In genomic region chr7:41706228-41706930, GRCh38 we compare ENCODE assay signal across 14 cellular contexts. TPM values are rescaled to one million over a fixed set of nuclear protein-coding genes. Genes with fewer than 3 reads are reported as not detected.
A peak's percentile ranks its signal among the peaks of the same experiment; 100 is the strongest.
DNase-seq lines count a peak whose midpoint lies in the region; ATAC-seq, FAIRE-seq and TF ChIP-seq lines count a peak whose summit lies in the region.
"Had no signal": no experiment of that assay in that cellular context is flagged by ENCODE, and none has a peak within 500 bp of the region (broad histone marks: within the 10 kb centered on the region; RNA-seq: fewer than 3 reads in every experiment).

No MANE protein-coding gene starts in this region.

- FAIRE-seq in astrocyte (lab: Jason Lieb, UNC) (no peak), H54 (lab: Jason Lieb, UNC) (no peak)
- FAIRE-seq: frontal cortex, GM12891 had no signal

- H3K9me3 Mint-ChIP-seq in astrocyte (ENCODE audit: unreplicated experiment): no peaks in the 10 kb centered on the region

- H3K9me3 ChIP-seq in HCT116 (ENCODE audit: control insufficient read depth in 1 of 2, insufficient read depth in 1 of 2, low read depth in 1 of 2, low read length in 2 of 2) (no peaks in the 10 kb centered on the region), astrocyte (ENCODE audit: insufficient read depth, low read depth, low read length) (no peaks in the 10 kb centered on the region), liver (ENCODE audit: control insufficient read depth in 4 of 4, low read length in 3 of 4) (no peaks in the 10 kb centered on the region), skeletal muscle satellite cell (replicated peaks; ENCODE audit: low read length) (no peaks in the 10 kb centered on the region), gastrocnemius medialis (no peaks in the 10 kb centered on the region), OCI-LY7 (ENCODE audit: low read length) (no peaks in the 10 kb centered on the region)

- WGBS in liver: 36% methylated on average over 18 of the region's 18 CpGs

- peaks cover 2 to 7% of the 10 kb centered on the region in 2 experiments; a peak in 2 of 4 replicates for H3K4me1 ChIP-seq in HCT116 (ENCODE audit: control insufficient read depth in 1 of 2, insufficient read depth in 2 of 2, low read length in 2 of 2)
- peaks cover 32% of the 10 kb centered on the region for H3K4me1 ChIP-seq in astrocyte (ENCODE audit: insufficient read depth, low read length)
- H3K4me1 ChIP-seq in liver (ENCODE audit: control insufficient read depth in 4 of 4, insufficient read depth in 4 of 4, low read length in 3 of 4): peaks cover 0 to 52% (median 23%) of the 10 kb centered on the region in 4 donors
- H3K4me1 ChIP-seq in skeletal muscle satellite cell (ENCODE audit: control insufficient read depth, insufficient read depth, low read length): peaks cover 32% of the 10 kb centered on the region
- H3K4me1 ChIP-seq in gastrocnemius medialis: peaks cover 5 to 12% of the 10 kb centered on the region in 2 donors
- H3K4me1 ChIP-seq in OCI-LY7 (ENCODE audit: insufficient read depth, low read length, poor library complexity, severe bottlenecking): peaks cover 5% of the 10 kb centered on the region

- H3K27me3 Mint-ChIP-seq in astrocyte (ENCODE audit: low read depth, unreplicated experiment): no peaks in the 10 kb centered on the region

- H3K79me2 ChIP-seq in HCT116 (ENCODE audit: insufficient read depth, low read length): no peaks in the 10 kb centered on the region
- peaks cover 35% of the 10 kb centered on the region for H3K79me2 ChIP-seq in astrocyte (ENCODE audit: insufficient read depth, low read length)
- H3K79me2 ChIP-seq in OCI-LY7 (ENCODE audit: insufficient read depth, low read depth, low read length): no peaks in the 10 kb centered on the region

- RAD21 ChIA-PET in HCT116 (lab: Charles Lee; ENCODE audit: low non-redundant PET in 1 of 2, low total read pairs in 2 of 2, uncharacterized antibody in 2 of 2, unreplicated experiment in 2 of 2): no interaction called here

- DNase-seq in HCT116 (ENCODE audit: low read depth, low spot score) (no peak), astrocyte (ENCODE audit: low read depth) (peak; percentile 43), gastrocnemius medialis (no peak), H54 (ENCODE audit: insufficient read length, low spot score) (no peak), OCI-LY7 (ENCODE audit: low spot score) (no peak)
- DNase-seq: activated CD4-positive, alpha-beta T cell treated with anti-CD3 and anti-CD28 coated beads for 4 hours; activated effector memory CD4-positive, alpha-beta T cell treated with Interleukin-2 at 50 U/mL for 16 hours; NCI-H1048; NCI-H774 had no signal

- H3K27me3 ChIP-seq in HCT116 (ENCODE audit: insufficient read depth, low read length) (no peaks in the 10 kb centered on the region), astrocyte (ENCODE audit: insufficient read depth, low read length) (no peaks in the 10 kb centered on the region), liver (ENCODE audit: control insufficient read depth in 4 of 4, insufficient read depth in 4 of 4, low read length in 3 of 4) (no peaks in the 10 kb centered on the region), skeletal muscle satellite cell (ENCODE audit: control insufficient read depth, insufficient read depth, low read length) (no peaks in the 10 kb centered on the region), gastrocnemius medialis (peaks cover 3 to 7% (median 3%) of the 10 kb centered on the region in 3 donors)

- H3K4me1 Mint-ChIP-seq in astrocyte (ENCODE audit: low read depth, unreplicated experiment): peaks cover 31% of the 10 kb centered on the region

- H4K20me1 ChIP-seq in HCT116 (ENCODE audit: insufficient read depth) (no peaks in the 10 kb centered on the region), astrocyte (ENCODE audit: insufficient read depth, low read length) (peaks cover 6% of the 10 kb centered on the region), OCI-LY7 (ENCODE audit: insufficient read depth, low read length) (no peaks in the 10 kb centered on the region)

- H3K36me3 Mint-ChIP-seq in astrocyte (ENCODE audit: low read depth, unreplicated experiment): no peaks in the 10 kb centered on the region

- H3K4me2 ChIP-seq in HCT116 (ENCODE audit: low read length) (peak overlapping the region; percentile 83), astrocyte (ENCODE audit: low read length) (peak overlapping the region; percentile 95), skeletal muscle satellite cell (ENCODE audit: low read length) (peak overlapping the region; percentile 98), OCI-LY7 (ENCODE audit: low read length) (no peak overlapping the region)

- H3K4me3 ChIP-seq in HCT116 (replicated peaks in 1 of 2; ENCODE audit: low read depth in 1 of 2, low read length in 2 of 2) (no peak overlapping the region), astrocyte (ENCODE audit: insufficient read depth, low read depth, low read length) (peak overlapping the region; percentile 67), liver (ENCODE audit: low read depth in 1 of 3, low read length in 3 of 3) (peak overlapping the region; percentile 68 to 80 (median 74)), skeletal muscle satellite cell (ENCODE audit: low read length) (peak overlapping the region; percentile 74), gastrocnemius medialis (no peak overlapping the region), OCI-LY7 (ENCODE audit: low read depth, low read length, poor library complexity, severe bottlenecking) (no peak overlapping the region)
- H3K4me3 ChIP-seq: SK-N-MC had no signal

- no peak for TF ChIP-seq RAD21 in HCT116 (IDR thresholded peaks at IDR 0.05; ENCODE audit: low read depth)
- TF ChIP-seq RAD21 in liver (IDR thresholded peaks at IDR 0.05): no peak

- BruUV-seq in HCT116 (replicated peaks; lab: Mats Ljungman, UMichigan) (no TSS peak), OCI-LY7 (replicated peaks; lab: Mats Ljungman, UMichigan) (no TSS peak)

- H3K27ac ChIP-seq in HCT116 (ENCODE audit: low read depth, low read length) (no peak overlapping the region), astrocyte (ENCODE audit: low read depth, low read length) (peak overlapping the region; percentile 91), liver (ENCODE audit: low read depth in 1 of 2, low read length in 2 of 2) (peak overlapping the region; percentile 96), gastrocnemius medialis (no peak overlapping the region), OCI-LY7 (ENCODE audit: low read depth, low read length, poor library complexity, severe bottlenecking) (no peak overlapping the region)
- H3K27ac ChIP-seq: SK-N-MC had no signal

- no peak for ATAC-seq in HCT116
- ATAC-seq in gastrocnemius medialis: no peak

- H3K36me3 ChIP-seq in HCT116 (ENCODE audit: control insufficient read depth in 1 of 2, insufficient read depth in 2 of 2, low read length in 2 of 2) (no peaks in the 10 kb centered on the region), astrocyte (ENCODE audit: insufficient read depth, low read length) (no peaks in the 10 kb centered on the region), liver (ENCODE audit: control insufficient read depth in 4 of 4, insufficient read depth in 3 of 4, low read depth in 1 of 4, low read length in 3 of 4) (no peaks in the 10 kb centered on the region), skeletal muscle satellite cell (ENCODE audit: insufficient read depth, low read length) (no peaks in the 10 kb centered on the region), gastrocnemius medialis (no peaks in the 10 kb centered on the region), OCI-LY7 (ENCODE audit: insufficient read depth, low read length) (no peaks in the 10 kb centered on the region)

- no peaks in the 10 kb centered on the region for H3K9me2 ChIP-seq in HCT116 (ENCODE audit: insufficient read depth)
- no peaks in the 10 kb centered on the region for H3K9me2 ChIP-seq in OCI-LY7 (ENCODE audit: insufficient read depth, low read length)

- TF ChIP-seq POLR2A in HCT116 (IDR thresholded peaks at IDR 0.05; ENCODE audit: borderline replicate concordance, extremely low read depth, insufficient read depth, insufficient read length) (no peak), gastrocnemius medialis (IDR thresholded peaks at IDR 0.05) (no peak), H54 (IDR thresholded peaks at IDR 0.05; ENCODE audit: low read depth, low read length) (no peak)

- H3K27ac Mint-ChIP-seq in astrocyte (ENCODE audit: unreplicated experiment): peak overlapping the region; percentile 4

- CTCF ChIA-PET in HCT116 (lab: Charles Lee): interaction anchor here (1.8 to 2.5 kb wide), 4 partner anchors 10 to 1474 kb away, joined by 6 to 16 read pairs (median 11); no protein-coding TSS in a partner anchor
- CTCF ChIA-PET in OCI-LY7 (lab: Charles Lee; ENCODE audit: unreplicated experiment): no interaction called here

- H3K4me3 Mint-ChIP-seq in astrocyte (ENCODE audit: unreplicated experiment): peak overlapping the region; percentile 76

- in situ Hi-C loops in gastrocnemius medialis (cut with MboI; ENCODE audit: low sequenced_read_pairs in 4 of 4): no loop called here

- H2AFZ ChIP-seq in HCT116 (ENCODE audit: low read depth, low read length, poor library complexity, severe bottlenecking) (no peak overlapping the region), astrocyte (ENCODE audit: low read depth, low read length) (peak overlapping the region; percentile 35), OCI-LY7 (ENCODE audit: low read length) (no peak overlapping the region)

- H3K9ac ChIP-seq in HCT116 (ENCODE audit: low read length): no peak overlapping the region
- peak overlapping the region; percentile 98 for H3K9ac ChIP-seq in astrocyte (ENCODE audit: low read length)
- peak overlapping the region; percentile 87 to 94 for H3K9ac ChIP-seq in liver (ENCODE audit: low read depth in 1 of 2, low read length in 2 of 2)
- H3K9ac ChIP-seq in skeletal muscle satellite cell (ENCODE audit: low read depth, low read length): peak overlapping the region; percentile 94

- POLR2A ChIA-PET in HCT116 (lab: Charles Lee) (no interaction called here), OCI-LY7 (lab: Charles Lee) (no interaction called here)

- TF ChIP-seq CTCF in HCT116 (IDR thresholded peaks at IDR 0.05 in 2 of 3, conservative IDR thresholded peaks at IDR 0.05 in 1 of 3; ENCODE audit: borderline replicate concordance in 1 of 3, insufficient read depth in 1 of 3, low read depth in 2 of 3, low read length in 2 of 3): no peak
- TF ChIP-seq CTCF in astrocyte (IDR thresholded peaks at IDR 0.05; ENCODE audit: insufficient read depth, low read depth, low read length): no peak
- no peak for TF ChIP-seq CTCF in liver (IDR thresholded peaks at IDR 0.05; ENCODE audit: low read depth, low read length, missing input control)
- TF ChIP-seq CTCF in gastrocnemius medialis (IDR thresholded peaks at IDR 0.05 in 4 of 5, conservative IDR thresholded peaks at IDR 0.05 in 1 of 5): no peak
- no peak for TF ChIP-seq CTCF in OCI-LY7 (conservative IDR thresholded peaks at IDR 0.05; ENCODE audit: low read length)

- intact Hi-C loops in HCT116 (cut with micrococcal nuclease): no loop called here
- intact Hi-C loops in gastrocnemius medialis (cut with DNase I; ENCODE audit: low total_unique reads): no loop called here
- intact Hi-C loops in OCI-LY7 (cut with micrococcal nuclease; ENCODE audit: unreplicated experiment): loop anchor here (5.0 to 10.0 kb wide), 2 partner anchors 1382 to 1474 kb away; no protein-coding TSS in a partner anchor

RNA-seq across cellular contexts. Expression of gene INHBA, which starts 3.5 kb away (rescaled TPM):
- total RNA-seq in HCT116 (2021; ENCODE audit: unreplicated experiment) (0.10 TPM), astrocyte (103 and 164 TPM in 2 replicates), liver (1 to 10 TPM in 1 of 2 donors, under 1 TPM in 1; 0.23 to 8.9 TPM), gastrocnemius medialis (under 1 TPM; 0.05 to 0.62 (median 0.41) TPM), OCI-LY7 (2022) (not detected in 2 replicates)
- 0.01 and 0.06 TPM in 2 replicates for polyA plus RNA-seq in HCT116 (2012)
- polyA plus RNA-seq in liver: 1 to 10 TPM; 1.4 to 4.6 TPM
- total RNA-seq in skeletal muscle satellite cell (2012; rRNA removed): 3.5 and 9.4 TPM in 2 replicates
- not detected in 2 replicates for total RNA-seq in OCI-LY7 (2014; rRNA removed; shearing (Covaris generic))

Comparison
In these comparisons a context has a peak if more than half of its experiments do, and no peak if none do; other contexts are left out.
1. H3K27ac ChIP-seq: peak in astrocyte (single experiment) and liver (2 of 2); none in HCT116 (single experiment), gastrocnemius medialis (0 of 4) and OCI-LY7 (single experiment).
2. H3K4me3 ChIP-seq: peak in astrocyte (single experiment), liver (3 of 3) and skeletal muscle satellite cell (single experiment); none in HCT116 (0 of 2), gastrocnemius medialis (0 of 4) and OCI-LY7 (single experiment).
3. RNA of gene INHBA, which starts 3.5 kb away (total RNA-seq): 103 to 164 TPM in astrocyte; 0.23 to 8.9 TPM in liver, 0.05 to 0.62 TPM in gastrocnemius medialis, 0.10 TPM in HCT116 (single experiment) and not detected in OCI-LY7; every median in the first group is over 10 times any median in the second.